In genomic region chr1:17630048-17630830, GRCh38 we compare ENCODE assay signal across 12 cellular contexts.
DNase-seq lines count a peak whose midpoint lies in the region; ATAC-seq and TF ChIP-seq lines count a peak whose summit lies in the region.
"Had no signal": no experiment of that assay in that cellular context is flagged by ENCODE, and none has a peak within 500 bp of the region (broad histone marks: within the 10 kb centered on the region; RNA-seq: fewer than 3 reads in every experiment).

No MANE protein-coding gene starts in this region.

- TF ChIP-seq CTCF in gastroesophageal sphincter (IDR thresholded peaks at IDR 0.05) (no peak), psoas muscle (IDR thresholded peaks at IDR 0.05) (no peak)

- H3K9ac ChIP-seq in BLaER1 treated with 17β-estradiol and CSF1 and Interleukin-3, amounts not matched to agents 10 nM and 100 nM = peak overlapping the region; percentile 85 to 96 (median 90)

- no peaks in the 10 kb centered on the region for H3K27me3 ChIP-seq in BLaER1 treated with 17β-estradiol and CSF1 and Interleukin-3, amounts not matched to agents 10 nM and 100 nM
- H3K27me3 ChIP-seq in gastroesophageal sphincter = no peaks in the 10 kb centered on the region
- no peaks in the 10 kb centered on the region for H3K27me3 ChIP-seq in psoas muscle (ENCODE audit: insufficient read depth in 3 of 3, low read length in 2 of 3)

- no peak for TF ChIP-seq POLR2A in gastroesophageal sphincter (IDR thresholded peaks at IDR 0.05)

- peaks cover 22 to 96% (median 84%) of the 10 kb centered on the region in 11 experiments for H3K36me3 ChIP-seq in BLaER1 treated with 17β-estradiol and CSF1 and Interleukin-3, amounts not matched to agents 10 nM and 100 nM
- peaks cover 0 to 100% of the 10 kb centered on the region in 2 donors for H3K36me3 ChIP-seq in gastroesophageal sphincter
- peaks cover 0 to 80% of the 10 kb centered on the region in 2 donors for H3K36me3 ChIP-seq in psoas muscle (ENCODE audit: insufficient read depth in 1 of 2, low read depth in 1 of 2)

- H3K9me3 ChIP-seq in BLaER1 treated with 17β-estradiol and CSF1 and Interleukin-3, amounts not matched to agents 10 nM and 100 nM (replicated peaks in 1 of 11) = no peaks in the 10 kb centered on the region
- H3K9me3 ChIP-seq in gastroesophageal sphincter (no peaks in the 10 kb centered on the region), psoas muscle (no peaks in the 10 kb centered on the region)
- H3K9me3 ChIP-seq: Caco-2 had no signal

- no peak for TF ChIP-seq EP300 in gastroesophageal sphincter (IDR thresholded peaks at IDR 0.05)

- peak overlapping the region; percentile 94 to 100 (median 98) for H3K27ac ChIP-seq in BLaER1 treated with 17β-estradiol and CSF1 and Interleukin-3, amounts not matched to agents 10 nM and 100 nM
- H3K27ac ChIP-seq in gastroesophageal sphincter (peak overlapping the region in 3 of 4 donors; percentile 64 to 74 (median 72)), psoas muscle (peak overlapping the region; percentile 77)

- DNase-seq in SKM-1 (lab: John Stamatoyannopoulos, UW; ENCODE audit: unreplicated experiment) (peak; percentile 85), psoas muscle (peak; percentile 69 to 87), NCI-H446 treated with DMSO at 0.1 percent for 48 hours (lab: John Stamatoyannopoulos, UW) (no peak), COLO829 (ENCODE audit: low spot score) (no peak)
- no peak for DNase-seq in stimulated activated CD8-positive, alpha-beta memory T cell treated with anti-CD3 and anti-CD28 coated beads, Interleukin-4, amount 100 ng/mL, for 48 hours
- DNase-seq: activated CD4-positive, alpha-beta T cell treated with anti-CD3 and anti-CD28 coated beads, Interleukin-2, amount 50 U/mL, for 1 hour; OCI-M1; stimulated activated naive CD4-positive, alpha-beta T cell treated with Interleukin-2 at 50 U/mL for 16 hours had no signal

- H4K20me1 ChIP-seq in BLaER1 treated with 17β-estradiol and CSF1 and Interleukin-3, amounts not matched to agents 10 nM and 100 nM = peaks cover 0 to 10% (median 0%) of the 10 kb centered on the region in 11 experiments; a peak in 2 of 22 replicates

- peaks cover 55 to 100% (median 97%) of the 10 kb centered on the region in 10 experiments for H3K4me1 ChIP-seq in BLaER1 treated with 17β-estradiol and CSF1 and Interleukin-3, amounts not matched to agents 10 nM and 100 nM
- H3K4me1 ChIP-seq in gastroesophageal sphincter (peaks cover 0 to 41% (median 0%) of the 10 kb centered on the region in 3 donors), psoas muscle (peaks cover 29% of the 10 kb centered on the region)
- H3K4me1 ChIP-seq: Caco-2 had no signal

- peak; percentile 85 for ATAC-seq in gastroesophageal sphincter
- peak; percentile 77 to 82 (median 78) for ATAC-seq in psoas muscle
- no peak for ATAC-seq in HG03469 (IDR thresholded peaks at IDR 0.05; ENCODE audit: unreplicated experiment)

- peak overlapping the region in 9 of 10 experiments; percentile 6 to 55 (median 26); a peak in 14 of 20 replicates for H3K4me3 ChIP-seq in BLaER1 treated with 17β-estradiol and CSF1 and Interleukin-3, amounts not matched to agents 10 nM and 100 nM
- H3K4me3 ChIP-seq in gastroesophageal sphincter (no peak overlapping the region), psoas muscle (peak overlapping the region; percentile 15)

- WGBS in gastroesophageal sphincter (ENCODE audit: low coverage in 1 of 2), 2 donors = 36% methylated on average over 6 of the region's 16 CpGs; no CpG with 5 or more reads in 1 of the 2 donors
- WGBS in psoas muscle, 3 donors = 36 to 58% (median 40%) methylated on average over 16 of the region's 16 CpGs

- intact Hi-C loops in psoas muscle (cut with DNase I) = no loop called here

- H3K4me2 ChIP-seq in BLaER1 treated with 17β-estradiol and CSF1 and Interleukin-3, amounts not matched to agents 10 nM and 100 nM = peak overlapping the region; percentile 85 to 100 (median 95)

Comparison
In these comparisons a context has a peak if more than half of its experiments do, and no peak if none do; other contexts are left out.
1. H3K4me3 ChIP-seq: peak in BLaER1 treated with 17β-estradiol and CSF1 and Interleukin-3, amounts not matched to agents 10 nM and 100 nM (9 of 10) and psoas muscle (single experiment); none in gastroesophageal sphincter (0 of 2).
2. DNase-seq: peak in SKM-1 (single experiment) and psoas muscle (2 of 2); none in stimulated activated CD8-positive, alpha-beta memory T cell treated with anti-CD3 and anti-CD28 coated beads, Interleukin-4, amount 100 ng/mL, for 48 hours (single experiment), NCI-H446 treated with DMSO at 0.1 percent for 48 hours (single experiment) and COLO829 (single experiment).
3. Peak in every context shown above with its lines, with median percentiles within 50 percentile points of each other: H3K27ac ChIP-seq.